Comparison of ENCODE assay signal across 12 cellular contexts in genomic region chr12:71157601-71158233, GRCh38. TPM values are rescaled to one million over a fixed set of nuclear protein-coding genes. Genes with fewer than 3 reads are reported as not detected.
DNase-seq lines count a peak whose midpoint lies in the region; ATAC-seq and TF ChIP-seq lines count a peak whose summit lies in the region.
"Had no signal": no experiment of that assay in that cellular context is flagged by ENCODE, and none has a peak within 500 bp of the region (broad histone marks: within the 10 kb centered on the region; RNA-seq: fewer than 3 reads in every experiment).

Gene TSPAN8, minus strand, starts transcription at chr12:71157999. Its CDS starts 321 bp downstream, at chr12:71157678.

- H4K20me1 ChIP-seq in MM.1S (ENCODE audit: insufficient read depth, low read length): no peaks in the 10 kb centered on the region

- H3K4me3 ChIP-seq in ascending aorta (peak within 1 kb of the TSS; percentile 17 to 43), mucosa of stomach (ENCODE audit: low read length) (peak within 1 kb of the TSS; percentile 64), esophagus squamous epithelium (peak within 1 kb of the TSS in 1 of 4 donors; percentile 19), MM.1S (ENCODE audit: low read length) (no peak within 1 kb of the TSS)
- H3K4me3 ChIP-seq: adrenal gland had no signal

- intact Hi-C loops in ascending aorta (cut with DNase I) (no loop called here), esophagus squamous epithelium (cut with DNase I) (no loop called here)

- TF ChIP-seq CTCF in 22Rv1 (IDR thresholded peaks at IDR 0.05) (no peak), ascending aorta (IDR thresholded peaks at IDR 0.05) (no peak), esophagus squamous epithelium (IDR thresholded peaks at IDR 0.05) (no peak), MM.1S (IDR thresholded peaks at IDR 0.05; ENCODE audit: low read length) (no peak)

- WGBS in esophagus squamous epithelium, 2 donors: 48 to 49% methylated on average over 7 of the region's 7 CpGs

- DNase-seq in NCI-H1417 treated with DMSO at 0.1 percent for 48 hours (lab: John Stamatoyannopoulos, UW): peak; percentile 22
- no peak for DNase-seq in ascending aorta (ENCODE audit: low spot score in 2 of 2)
- no peak for DNase-seq in SKM-1 (lab: John Stamatoyannopoulos, UW; ENCODE audit: unreplicated experiment)
- DNase-seq in esophagus squamous epithelium (lab: John Stamatoyannopoulos, UW): no peak
- DNase-seq in MM.1S: no peak
- DNase-seq: activated CD4-positive, alpha-beta memory T cell treated with anti-CD3 and anti-CD28 coated beads, Interleukin-2, amount 10 ng/mL, durations not matched to agents 7 days and 5 days; adrenal gland; NCI-H446 treated with DMSO at 0.1 percent for 48 hours had no signal

- H3K4me2 ChIP-seq in MM.1S (ENCODE audit: low read depth, low read length): no peak within 1 kb of the TSS

- H3F3A ChIP-seq in MM.1S (ENCODE audit: insufficient read depth, low read length): no peaks in the 10 kb centered on the region

- no peaks in the 10 kb centered on the region for H3K36me3 ChIP-seq in ascending aorta
- no peaks in the 10 kb centered on the region for H3K36me3 ChIP-seq in mucosa of stomach (ENCODE audit: control insufficient read depth, insufficient read depth, low read length)
- H3K36me3 ChIP-seq in esophagus squamous epithelium: no peaks in the 10 kb centered on the region
- H3K36me3 ChIP-seq in MM.1S (replicated peaks; ENCODE audit: insufficient read depth, low read length): no peaks in the 10 kb centered on the region
- H3K36me3 ChIP-seq: adrenal gland had no signal

- no peak for ATAC-seq in HG03045 (IDR thresholded peaks at IDR 0.05; ENCODE audit: unreplicated experiment)

- peak within 1 kb of the TSS; percentile 99 for H3K27ac ChIP-seq in 22Rv1
- H3K27ac ChIP-seq in ascending aorta: no peak within 1 kb of the TSS
- peak within 1 kb of the TSS in 1 of 4 donors; percentile 48 for H3K27ac ChIP-seq in esophagus squamous epithelium
- H3K27ac ChIP-seq in MM.1S (ENCODE audit: low read length): no peak within 1 kb of the TSS
- H3K27ac ChIP-seq: adrenal gland, epithelial cell of prostate had no signal

- H3K4me1 ChIP-seq in ascending aorta: peaks cover 0 to 9% of the 10 kb centered on the region in 2 donors
- peaks cover 30% of the 10 kb centered on the region for H3K4me1 ChIP-seq in mucosa of stomach (ENCODE audit: control insufficient read depth, insufficient read depth, low read length)
- peaks cover 0 to 36% (median 4%) of the 10 kb centered on the region in 3 donors for H3K4me1 ChIP-seq in esophagus squamous epithelium
- no peaks in the 10 kb centered on the region for H3K4me1 ChIP-seq in MM.1S (ENCODE audit: low read length)
- H3K4me1 ChIP-seq: adrenal gland had no signal

- H2AFZ ChIP-seq in MM.1S (ENCODE audit: low read length): no peak within 1 kb of the TSS

- no peaks in the 10 kb centered on the region for H3K9me2 ChIP-seq in MM.1S (replicated peaks; ENCODE audit: insufficient read depth, low read length)

- H3K9ac ChIP-seq in mucosa of stomach (ENCODE audit: low read length) (peak within 1 kb of the TSS; percentile 84), MM.1S (ENCODE audit: low read length) (no peak within 1 kb of the TSS)

- TF ChIP-seq POLR2A in esophagus squamous epithelium (IDR thresholded peaks at IDR 0.05): no peak

- H3K27me3 ChIP-seq in ascending aorta (no peaks in the 10 kb centered on the region), mucosa of stomach (ENCODE audit: control insufficient read depth, insufficient read depth, low read length) (no peaks in the 10 kb centered on the region), esophagus squamous epithelium (no peaks in the 10 kb centered on the region), MM.1S (replicated peaks; ENCODE audit: insufficient read depth, low read length) (no peaks in the 10 kb centered on the region)
- H3K27me3 ChIP-seq: adrenal gland had no signal

- H3K9me3 ChIP-seq in ascending aorta (no peaks in the 10 kb centered on the region), mucosa of stomach (ENCODE audit: control insufficient read depth, low read length) (no peaks in the 10 kb centered on the region), esophagus squamous epithelium (no peaks in the 10 kb centered on the region), MM.1S (replicated peaks; ENCODE audit: insufficient read depth, low read length) (no peaks in the 10 kb centered on the region)
- H3K9me3 ChIP-seq: adrenal gland had no signal

- no peaks in the 10 kb centered on the region for H3K79me2 ChIP-seq in MM.1S (ENCODE audit: low read length)

RNA-seq across cellular contexts. Expression of gene TSPAN8, which starts in this region (rescaled TPM):
- total RNA-seq in ascending aorta: 5.5 TPM
- total RNA-seq in esophagus squamous epithelium: 1 to 10 TPM in 2 of 4 donors, not detected in 2; 2.2 to 3.4 TPM
- total RNA-seq: activated CD4-positive, alpha-beta memory T cell treated with anti-CD3 and anti-CD28 coated beads, Interleukin-2, amount 10 ng/mL, durations not matched to agents 7 days and 5 days had no signal
